8 cellular contexts compared by ENCODE assay signal in genomic region chr1:25996966-25997758, GRCh38. TPM values are rescaled to one million over a fixed set of nuclear protein-coding genes. Genes with fewer than 3 reads are reported as not detected.
DNase-seq lines count a peak whose midpoint lies in the region; ATAC-seq, FAIRE-seq and TF ChIP-seq lines count a peak whose summit lies in the region.

No MANE protein-coding gene starts in this region.

- no peaks in the 10 kb centered on the region for H3K27me3 Mint-ChIP-seq in type B pancreatic cell

- peak overlapping the region; percentile 90 for H2BK120ac ChIP-seq in mesendoderm (ENCODE audit: low read depth, low read length)

- H2AK5ac ChIP-seq in mesendoderm (ENCODE audit: low read length), result no peak overlapping the region

- peak overlapping the region; percentile 0 for H3K23ac ChIP-seq in mesendoderm (ENCODE audit: low read length)

- CTCF ChIA-PET in RWPE1 (lab: Yijun Ruan, JAX), result interaction anchor here (0.6 to 1.9 kb wide), 10 partner anchors 23 to 1208 kb away, joined by 3 to 12 read pairs (median 4); no protein-coding TSS in a partner anchor

- H3K9ac ChIP-seq in mesendoderm (ENCODE audit: low read length), result peak overlapping the region; percentile 89

- peak overlapping the region; percentile 90 for H3K4me2 ChIP-seq in mesendoderm (ENCODE audit: low read length)

- no CpG with 5 or more reads among the region's 11 CpGs for WGBS in mesendoderm (ENCODE audit: extremely low coverage, insufficient coverage, low lambda C conversion rate)

- ATAC-seq in HG02870 (IDR thresholded peaks at IDR 0.05; ENCODE audit: unreplicated experiment), result no peak

- no peaks in the 10 kb centered on the region for H3K9me3 Mint-ChIP-seq in type B pancreatic cell

- peak overlapping the region; percentile 96 for H3K27ac Mint-ChIP-seq in type B pancreatic cell

- H3K4ac ChIP-seq in mesendoderm (ENCODE audit: low read depth, low read length), result peak overlapping the region; percentile 82

- H4K8ac ChIP-seq in mesendoderm (ENCODE audit: low read depth, low read length), result no peak overlapping the region

- H2BK5ac ChIP-seq in mesendoderm (ENCODE audit: low read length), result peak overlapping the region; percentile 18

- no peaks in the 10 kb centered on the region for H3K36me3 ChIP-seq in effector memory CD4-positive, alpha-beta T cell (ENCODE audit: control insufficient read depth, insufficient read depth, low read length)
- no peaks in the 10 kb centered on the region for H3K36me3 ChIP-seq in mesendoderm (ENCODE audit: control insufficient read depth, insufficient read depth, low read length)

- POLR2A ChIA-PET in RWPE1 (lab: Yijun Ruan, JAX; ENCODE audit: low non-redundant PET), result interaction anchor here (0.6 to 0.7 kb wide), 2 partner anchors 30 to 85 kb away, joined by 3 read pairs; no protein-coding TSS in a partner anchor

- no peak for DNase-seq in AG09309 (ENCODE audit: low read depth)
- peak; percentile 41 for DNase-seq in GM19239 (ENCODE audit: insufficient read length, low spot score)
- DNase-seq in RWPE1 (ENCODE audit: low spot score), result no peak
- DNase-seq in effector memory CD4-positive, alpha-beta T cell, result no peak
- peak; percentile 71 for DNase-seq in mesendoderm
- DNase-seq in type B pancreatic cell (ENCODE audit: extremely low spot score, unreplicated experiment), result no peak
- DNase-seq in NCI-H1105 treated with DMSO at 0.1 percent for 48 hours (lab: John Stamatoyannopoulos, UW), result no peak

- H3K4me3 ChIP-seq in AG09309 (ENCODE audit: control insufficient read depth, low read depth, low read length) (peak overlapping the region; percentile 60), mesendoderm (ENCODE audit: low read length) (peak overlapping the region; percentile 64)
- H3K4me3 ChIP-seq in effector memory CD4-positive, alpha-beta T cell (ENCODE audit: insufficient read depth, low read depth, low read length, poor library complexity, severe bottlenecking), result peak overlapping the region; percentile 52

- H3K9me3 ChIP-seq in effector memory CD4-positive, alpha-beta T cell (ENCODE audit: control insufficient read depth, low read length), result no peaks in the 10 kb centered on the region

- no peaks in the 10 kb centered on the region for H3K27me3 ChIP-seq in effector memory CD4-positive, alpha-beta T cell (replicated peaks; ENCODE audit: control insufficient read depth, insufficient read depth, low read length, poor library complexity, severe bottlenecking)
- no peaks in the 10 kb centered on the region for H3K27me3 ChIP-seq in mesendoderm (ENCODE audit: insufficient read depth, low read length, poor library complexity)

- H4K5ac ChIP-seq in mesendoderm (ENCODE audit: low read length), result no peak overlapping the region

- no peaks in the 10 kb centered on the region for H3K36me3 Mint-ChIP-seq in type B pancreatic cell

- peak overlapping the region; percentile 88 for H3K56ac ChIP-seq in mesendoderm (ENCODE audit: low read length)

- peak overlapping the region; percentile 33 for H3K18ac ChIP-seq in mesendoderm (ENCODE audit: low read length)

- H3K4me1 ChIP-seq in effector memory CD4-positive, alpha-beta T cell (ENCODE audit: control insufficient read depth, insufficient read depth, low read length, poor library complexity, severe bottlenecking), result peaks cover 13% of the 10 kb centered on the region
- H3K4me1 ChIP-seq in mesendoderm (ENCODE audit: control insufficient read depth, low read depth, low read length), result peaks cover 8% of the 10 kb centered on the region

- H3K79me2 ChIP-seq in mesendoderm (ENCODE audit: control insufficient read depth, insufficient read depth, low read length), result no peaks in the 10 kb centered on the region

- TF ChIP-seq CTCF in AG09309 (IDR thresholded peaks at IDR 0.05; ENCODE audit: control insufficient read depth, insufficient read depth, low read depth, low read length, missing control alignments), result no peak
- no peak for TF ChIP-seq CTCF in RWPE1 (conservative IDR thresholded peaks at IDR 0.05; ENCODE audit: low read depth)
- no peak for TF ChIP-seq CTCF in type B pancreatic cell (conservative IDR thresholded peaks at IDR 0.05)

- no peak overlapping the region for H2BK15ac ChIP-seq in mesendoderm (replicated peaks; ENCODE audit: low read depth)

- peak overlapping the region; percentile 96 for H3K4me3 Mint-ChIP-seq in type B pancreatic cell

- H3K27ac ChIP-seq in RWPE1 (peak overlapping the region; percentile 78), mesendoderm (ENCODE audit: low read depth, low read length) (peak overlapping the region; percentile 7)
- peak overlapping the region; percentile 89 for H3K27ac ChIP-seq in effector memory CD4-positive, alpha-beta T cell (ENCODE audit: insufficient read depth, low read length, poor library complexity, severe bottlenecking)

- H3K79me1 ChIP-seq in mesendoderm (ENCODE audit: low read length), result no peaks in the 10 kb centered on the region

- H3K4me1 Mint-ChIP-seq in type B pancreatic cell (ENCODE audit: unreplicated experiment), result peaks cover 24% of the 10 kb centered on the region

- peak; percentile 21 for FAIRE-seq in GM19239 (lab: Jason Lieb, UNC)

RNA-seq across cellular contexts. Expression of gene PAFAH2, which starts 0.7 kb away (rescaled TPM):
- 4.6 TPM for polyA plus RNA-seq in mesendoderm (2013, experiment 1 of 2)
- polyA plus RNA-seq in mesendoderm (2013, experiment 2 of 2), result 4.5 TPM
- total RNA-seq in type B pancreatic cell (ENCODE audit: low replicate concordance), result 16.7 and 21.1 TPM in 2 replicates

RNA-seq across cellular contexts. Expression of gene EXTL1, which starts 24.4 kb away (rescaled TPM):
- polyA plus RNA-seq in mesendoderm (2013, experiment 1 of 2), result 0.21 TPM
- polyA plus RNA-seq in mesendoderm (2013, experiment 2 of 2), result 0.17 TPM
- 0.31 and 4.2 TPM in 2 replicates for total RNA-seq in type B pancreatic cell (ENCODE audit: low replicate concordance)

RNA-seq across cellular contexts. Expression of gene SLC30A2, which starts 48.8 kb away (rescaled TPM):
- 0.35 TPM for polyA plus RNA-seq in mesendoderm (2013, experiment 1 of 2)
- 0.41 TPM for polyA plus RNA-seq in mesendoderm (2013, experiment 2 of 2)
- 4.4 and 24.4 TPM in 2 replicates for total RNA-seq in type B pancreatic cell (ENCODE audit: low replicate concordance)

Comparison
In these comparisons a context has a peak if more than half of its experiments do, and no peak if none do; other contexts are left out.
1. DNase-seq: peak in GM19239 (single experiment) and mesendoderm (single experiment); none in AG09309 (single experiment), RWPE1 (single experiment), effector memory CD4-positive, alpha-beta T cell (0 of 3), type B pancreatic cell (single experiment) and NCI-H1105 treated with DMSO at 0.1 percent for 48 hours (single experiment).
2. H3K27ac ChIP-seq: peak in every context shown above with its lines; median percentile 89 in effector memory CD4-positive, alpha-beta T cell; 78 in RWPE1; 7 in mesendoderm.
3. Peak in every context shown above with its lines, with median percentiles within 50 percentile points of each other: H3K4me3 ChIP-seq.